Comparison of ENCODE assay signal across 8 cellular contexts in genomic region chr10:48444266-48444665, GRCh38.
DNase-seq lines count a peak whose midpoint lies in the region; ATAC-seq and TF ChIP-seq lines count a peak whose summit lies in the region.

No MANE protein-coding gene starts in this region.

- H3K27ac ChIP-seq in dorsolateral prefrontal cortex = no peak overlapping the region
- no peak overlapping the region for H3K27ac ChIP-seq in parathyroid adenoma
- H3K27ac ChIP-seq in CD8-positive, alpha-beta memory T cell (ENCODE audit: low read depth, low read length) = no peak overlapping the region

- DNase-seq in DMS153 (lab: John Stamatoyannopoulos, UW) (peak; percentile 35), DMS153 treated with DMSO at 0.1 percent for 48 hours (lab: John Stamatoyannopoulos, UW; ENCODE audit: unreplicated experiment) (no peak), NCI-H345 (lab: John Stamatoyannopoulos, UW) (peak; percentile 61), dorsolateral prefrontal cortex (peak in 2 of 10 donors; percentile 22 to 31)
- DNase-seq in stimulated activated CD8-positive, alpha-beta memory T cell treated with anti-CD3 and anti-CD28 coated beads, Interleukin-4, amount 100 ng/mL, for 48 hours = no peak
- DNase-seq in CD8-positive, alpha-beta memory T cell = no peak

- H3K27me3 Mint-ChIP-seq in CD8-positive, alpha-beta memory T cell = peaks cover 8 to 13% of the 10 kb centered on the region in 2 donors

- no peaks in the 10 kb centered on the region for H3K9me3 ChIP-seq in parathyroid adenoma (ENCODE audit: control insufficient read depth, low read length)
- no peaks in the 10 kb centered on the region for H3K9me3 ChIP-seq in CD8-positive, alpha-beta memory T cell (ENCODE audit: low read length)

- H3K4me1 ChIP-seq in parathyroid adenoma = peaks cover 25% of the 10 kb centered on the region
- no peaks in the 10 kb centered on the region for H3K4me1 ChIP-seq in CD8-positive, alpha-beta memory T cell (ENCODE audit: insufficient read depth, low read length)

- no peak overlapping the region for H3K27ac Mint-ChIP-seq in CD8-positive, alpha-beta memory T cell

- CTCF ChIA-PET in CD8-positive, alpha-beta memory T cell (lab: Charles Lee) = interaction anchor here (1.7 kb wide), 1 partner anchor 10 kb away, joined by 4 read pairs; no protein-coding TSS in a partner anchor

- H3K4me2 ChIP-seq in parathyroid adenoma (ENCODE audit: low read length) = no peak overlapping the region

- peak in 31 of 56 donors; percentile 9 to 55 (median 26) for TF ChIP-seq CTCF in dorsolateral prefrontal cortex (IDR thresholded peaks at IDR 0.05 in 54 of 56, conservative IDR thresholded peaks at IDR 0.05 in 2 of 56; ENCODE audit: low read depth in 1 of 56, partially characterized antibody in 56 of 56)
- TF ChIP-seq CTCF in parathyroid adenoma (IDR thresholded peaks at IDR 0.05) = no peak

- no peaks in the 10 kb centered on the region for H3K4me1 Mint-ChIP-seq in CD8-positive, alpha-beta memory T cell

- peak overlapping the region; percentile 38 for H2AFZ ChIP-seq in parathyroid adenoma

- H3K9ac ChIP-seq in parathyroid adenoma = no peak overlapping the region

- H3K36me3 ChIP-seq in parathyroid adenoma (ENCODE audit: control insufficient read depth, insufficient read depth, low read length) = no peaks in the 10 kb centered on the region
- no peaks in the 10 kb centered on the region for H3K36me3 ChIP-seq in CD8-positive, alpha-beta memory T cell (ENCODE audit: insufficient read depth, low read length)

- H3K36me3 Mint-ChIP-seq in CD8-positive, alpha-beta memory T cell = no peaks in the 10 kb centered on the region

- intact Hi-C loops in dorsolateral prefrontal cortex (cut with DNase I) = loop anchor here in 1 of 2 donors (10.0 kb wide), 1 partner anchor 211 kb away; no protein-coding TSS in a partner anchor

- H3K4me3 Mint-ChIP-seq in CD8-positive, alpha-beta memory T cell = no peak overlapping the region

- no peak overlapping the region for H3K4me3 ChIP-seq in dorsolateral prefrontal cortex
- H3K4me3 ChIP-seq in parathyroid adenoma (ENCODE audit: low read depth, low read length) = no peak overlapping the region
- no peak overlapping the region for H3K4me3 ChIP-seq in CD8-positive, alpha-beta memory T cell (ENCODE audit: low read length)

- no peak for ATAC-seq in GM18861 (IDR thresholded peaks at IDR 0.05; ENCODE audit: unreplicated experiment)

- peaks cover 10% of the 10 kb centered on the region for H3K79me2 ChIP-seq in parathyroid adenoma

- H3K27me3 ChIP-seq in dorsolateral prefrontal cortex = no peaks in the 10 kb centered on the region
- H3K27me3 ChIP-seq in parathyroid adenoma (ENCODE audit: control insufficient read depth, insufficient read depth, low read length) = no peaks in the 10 kb centered on the region
- no peaks in the 10 kb centered on the region for H3K27me3 ChIP-seq in CD8-positive, alpha-beta memory T cell (ENCODE audit: insufficient read depth, low read length, poor library complexity, severe bottlenecking)

- POLR2A ChIA-PET in CD8-positive, alpha-beta memory T cell (lab: Charles Lee) = no interaction called here

- no peaks in the 10 kb centered on the region for H3K9me3 Mint-ChIP-seq in CD8-positive, alpha-beta memory T cell

Comparison
In these comparisons a context has a peak if more than half of its experiments do, and no peak if none do; other contexts are left out.
1. DNase-seq: peak in DMS153 (single experiment) and NCI-H345 (single experiment); none in DMS153 treated with DMSO at 0.1 percent for 48 hours (single experiment), stimulated activated CD8-positive, alpha-beta memory T cell treated with anti-CD3 and anti-CD28 coated beads, Interleukin-4, amount 100 ng/mL, for 48 hours (single experiment) and CD8-positive, alpha-beta memory T cell (0 of 5).